In the genomic region with DNA sequence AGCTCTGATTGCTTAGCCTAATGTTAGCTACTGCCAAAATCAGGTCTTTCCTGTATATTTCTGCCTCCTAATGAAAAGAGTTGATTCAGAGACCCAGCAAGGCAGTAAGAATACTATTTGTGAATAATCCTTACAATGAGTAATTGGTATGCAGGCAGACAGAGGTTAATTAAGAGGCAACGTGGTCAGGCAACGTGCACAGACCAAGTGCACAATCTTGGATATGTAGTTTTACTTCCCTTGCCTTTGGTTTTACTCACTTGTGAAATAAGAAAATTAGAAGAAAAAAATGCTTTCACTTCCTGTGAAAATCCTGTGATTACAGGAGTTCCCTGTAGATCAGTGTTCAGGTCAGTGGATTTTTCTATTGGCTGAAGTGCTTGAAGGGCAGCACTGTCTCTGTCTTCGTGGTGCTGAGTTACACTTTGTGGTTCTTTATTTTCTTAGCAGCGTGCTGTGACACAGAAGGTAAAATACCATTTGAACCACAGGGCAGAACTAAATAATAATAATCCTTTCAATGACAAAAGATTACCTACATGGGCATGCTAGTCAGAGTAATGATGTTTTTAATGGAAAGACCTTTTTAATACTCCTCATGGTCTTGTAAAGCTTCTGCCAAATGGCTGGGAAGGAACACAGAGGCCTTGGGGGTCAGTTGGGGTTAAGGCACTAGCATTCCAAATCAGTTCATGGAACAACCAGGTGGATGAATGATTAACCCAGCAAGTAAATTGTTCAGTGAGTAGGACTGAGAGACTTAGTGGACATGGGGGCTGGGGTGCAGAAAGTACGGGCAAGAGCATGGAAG, we compare ENCODE assay signal across 8 cellular contexts.
DNase-seq lines count a peak whose midpoint lies in the region; ATAC-seq and TF ChIP-seq lines count a peak whose summit lies in the region.

No MANE protein-coding gene starts in this region.

- H3K36me3 ChIP-seq in neuron (ENCODE audit: insufficient read depth, low read length) = no peaks in the 10 kb centered on the region

- H3K27ac Mint-ChIP-seq in chondrocyte (ENCODE audit: unreplicated experiment) = peak overlapping the region; percentile 42

- peaks cover 38% of the 10 kb centered on the region for H3K4me1 ChIP-seq in neuron (ENCODE audit: insufficient read depth, low read length)

- DNase-seq in chondrocyte (ENCODE audit: low spot score) (no peak), NK-92 (lab: John Stamatoyannopoulos, UW; ENCODE audit: unreplicated experiment) (no peak), globus pallidus (ENCODE audit: low spot score) (no peak), NCI-H2029 (lab: John Stamatoyannopoulos, UW) (no peak), C1 segment of cervical spinal cord (lab: John Stamatoyannopoulos, UW) (no peak)

- ATAC-seq in GM18861 (IDR thresholded peaks at IDR 0.05; ENCODE audit: unreplicated experiment) = peak; percentile 89
- peak; percentile 73 for ATAC-seq in HG03342 (IDR thresholded peaks at IDR 0.05; ENCODE audit: unreplicated experiment)

- H3K4me3 ChIP-seq in neuron (ENCODE audit: low read length) = peak overlapping the region; percentile 46

- no peaks in the 10 kb centered on the region for H3K9me3 Mint-ChIP-seq in chondrocyte (ENCODE audit: low read depth)

- H3K9me3 ChIP-seq in neuron (ENCODE audit: low read length) = no peaks in the 10 kb centered on the region

- H3K27me3 ChIP-seq in neuron (ENCODE audit: insufficient read depth, low read length) = no peaks in the 10 kb centered on the region

- TF ChIP-seq CTCF in chondrocyte (IDR thresholded peaks at IDR 0.05) = no peak

- peaks cover 6% of the 10 kb centered on the region for H3K36me3 Mint-ChIP-seq in chondrocyte (ENCODE audit: low read depth)

- peaks cover 56% of the 10 kb centered on the region for H3K4me1 Mint-ChIP-seq in chondrocyte (ENCODE audit: low read depth)

- H3K4me3 Mint-ChIP-seq in chondrocyte (ENCODE audit: unreplicated experiment) = peak overlapping the region; percentile 11

- peak overlapping the region; percentile 74 for H2AFZ ChIP-seq in neuron (ENCODE audit: low read depth, low read length)

- H3K27me3 Mint-ChIP-seq in chondrocyte (ENCODE audit: low read depth) = no peaks in the 10 kb centered on the region
